In genomic region chr15:31177936-31178335, GRCh38 we compare ENCODE assay signal across 2 cellular contexts.
A peak's percentile ranks its signal among the peaks of the same experiment; 100 is the strongest.
TF ChIP-seq lines count a peak whose summit lies in the region.

No MANE protein-coding gene starts in this region.

TF ChIP-seq in HEK293, 187 proteins besides CTCF, POLR2A, EP300 and RAD21 (continued from another document):
- TF ChIP-seq, protein P1, sequence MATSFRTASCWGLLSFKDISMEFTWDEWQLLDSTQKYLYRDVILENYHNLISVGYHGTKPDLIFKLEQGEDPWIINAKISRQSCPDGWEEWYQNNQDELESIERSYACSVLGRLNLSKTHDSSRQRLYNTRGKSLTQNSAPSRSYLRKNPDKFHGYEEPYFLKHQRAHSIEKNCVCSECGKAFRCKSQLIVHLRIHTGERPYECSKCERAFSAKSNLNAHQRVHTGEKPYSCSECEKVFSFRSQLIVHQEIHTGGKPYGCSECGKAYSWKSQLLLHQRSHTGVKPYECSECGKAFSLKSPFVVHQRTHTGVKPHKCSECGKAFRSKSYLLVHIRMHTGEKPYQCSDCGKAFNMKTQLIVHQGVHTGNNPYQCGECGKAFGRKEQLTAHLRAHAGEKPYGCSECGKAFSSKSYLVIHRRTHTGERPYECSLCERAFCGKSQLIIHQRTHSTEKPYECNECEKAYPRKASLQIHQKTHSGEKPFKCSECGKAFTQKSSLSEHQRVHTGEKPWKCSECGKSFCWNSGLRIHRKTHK (tag by site-specific recombination; IDR thresholded peaks at IDR 0.05), result no peak
- TF ChIP-seq ZNF350 (tag by site-specific recombination; IDR thresholded peaks at IDR 0.05) (no peak), ZNF121 (tag by site-specific recombination; IDR thresholded peaks at IDR 0.05) (no peak), EGR2 (tag by site-specific recombination; IDR thresholded peaks at IDR 0.05; ENCODE audit: low read depth) (peak; percentile 45; the same call in 1 of the 2 replicates)
- TF ChIP-seq, protein P2, sequence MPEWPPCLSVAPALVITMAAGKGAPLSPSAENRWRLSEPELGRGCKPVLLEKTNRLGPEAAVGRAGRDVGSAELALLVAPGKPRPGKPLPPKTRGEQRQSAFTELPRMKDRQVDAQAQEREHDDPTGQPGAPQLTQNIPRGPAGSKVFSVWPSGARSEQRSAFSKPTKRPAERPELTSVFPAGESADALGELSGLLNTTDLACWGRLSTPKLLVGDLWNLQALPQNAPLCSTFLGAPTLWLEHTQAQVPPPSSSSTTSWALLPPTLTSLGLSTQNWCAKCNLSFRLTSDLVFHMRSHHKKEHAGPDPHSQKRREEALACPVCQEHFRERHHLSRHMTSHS (tag by site-specific recombination; IDR thresholded peaks at IDR 0.05), result no peak
TF ChIP-seq in HEK293: peak in this region for 2.

TF ChIP-seq in H1, 55 proteins besides CTCF, POLR2A, EP300 and RAD21:
- TF ChIP-seq MAFK (IDR thresholded peaks at IDR 0.05; ENCODE audit: low read depth, low read length) (no peak), KDM4A (IDR thresholded peaks at IDR 0.05; ENCODE audit: low read depth, low read length, severe bottlenecking) (no peak), CBX5 (IDR thresholded peaks at IDR 0.05; ENCODE audit: low read depth, low read length) (no peak), POLR2AphosphoS5 (IDR thresholded peaks at IDR 0.05; ENCODE audit: low read depth, low read length) (no peak), RNF2 (IDR thresholded peaks at IDR 0.05; ENCODE audit: borderline replicate concordance, low read depth, low read length, missing control alignments, poor library complexity, severe bottlenecking) (no peak), E2F6 (IDR thresholded peaks at IDR 0.05) (no peak), GTF2F1 (IDR thresholded peaks at IDR 0.05; ENCODE audit: borderline replicate concordance, low read depth, low read length) (no peak), SIN3A (conservative IDR thresholded peaks at IDR 0.05 in 1 of 2, IDR thresholded peaks at IDR 0.05 in 1 of 2; ENCODE audit: low read depth in 1 of 2, low read length in 2 of 2) (no peak), NANOG (IDR thresholded peaks at IDR 0.05; ENCODE audit: insufficient read depth, low read depth, low read length, poor library complexity, severe bottlenecking) (no peak), ZNF274 (IDR thresholded peaks at IDR 0.05; ENCODE audit: borderline replicate concordance, extremely low read depth, low read length) (no peak), SP2 (IDR thresholded peaks at IDR 0.05; ENCODE audit: low read length) (no peak), TCF12 (IDR thresholded peaks at IDR 0.05; ENCODE audit: low read depth, low read length) (no peak)
- TF ChIP-seq, protein P3, sequence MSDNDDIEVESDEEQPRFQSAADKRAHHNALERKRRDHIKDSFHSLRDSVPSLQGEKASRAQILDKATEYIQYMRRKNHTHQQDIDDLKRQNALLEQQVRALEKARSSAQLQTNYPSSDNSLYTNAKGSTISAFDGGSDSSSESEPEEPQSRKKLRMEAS (IDR thresholded peaks at IDR 0.05), result no peak
- TF ChIP-seq, protein P4, sequence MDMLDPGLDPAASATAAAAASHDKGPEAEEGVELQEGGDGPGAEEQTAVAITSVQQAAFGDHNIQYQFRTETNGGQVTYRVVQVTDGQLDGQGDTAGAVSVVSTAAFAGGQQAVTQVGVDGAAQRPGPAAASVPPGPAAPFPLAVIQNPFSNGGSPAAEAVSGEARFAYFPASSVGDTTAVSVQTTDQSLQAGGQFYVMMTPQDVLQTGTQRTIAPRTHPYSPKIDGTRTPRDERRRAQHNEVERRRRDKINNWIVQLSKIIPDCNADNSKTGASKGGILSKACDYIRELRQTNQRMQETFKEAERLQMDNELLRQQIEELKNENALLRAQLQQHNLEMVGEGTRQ (IDR thresholded peaks at IDR 0.05; ENCODE audit: low read length), result no peak
TF ChIP-seq in H1: peak in this region for 0.
